In genomic region chr2:224574423-224575084, GRCh38 we compare ENCODE assay signal across 16 cellular contexts. TPM values are rescaled to one million over a fixed set of nuclear protein-coding genes. Genes with fewer than 3 reads are reported as not detected.
DNase-seq lines count a peak whose midpoint lies in the region; ATAC-seq and TF ChIP-seq lines count a peak whose summit lies in the region.
"Had no signal": no experiment of that assay in that cellular context is flagged by ENCODE, and none has a peak within 500 bp of the region (broad histone marks: within the 10 kb centered on the region; RNA-seq: fewer than 3 reads in every experiment).

No MANE protein-coding gene starts in this region.

- no peaks in the 10 kb centered on the region for H3K27me3 Mint-ChIP-seq in stimulated activated naive B cell treated with anti-CD40 and anti-IgM and Interleukin-4, amounts not matched to agents 10 μg/mL and 1 μg/mL and 100 μg/mL, for 72 hours

- H3F3A ChIP-seq in SU-DHL-6 (ENCODE audit: insufficient read depth), result peaks cover 51% of the 10 kb centered on the region

- DNase-seq in mammary epithelial cell (no peak), breast epithelium (ENCODE audit: low spot score in 2 of 2) (no peak), NCI-H2196 treated with DMSO at 0.1 percent for 48 hours (lab: John Stamatoyannopoulos, UW; ENCODE audit: unreplicated experiment) (no peak), dermis blood vessel endothelial cell (no peak), head of caudate nucleus (no peak)
- no peak for DNase-seq in stimulated activated naive B cell treated with anti-CD40 and anti-IgM and Interleukin-4, amounts not matched to agents 10 μg/mL and 1 μg/mL and 100 μg/mL, for 72 hours
- DNase-seq: activated CD4-positive, CD25-positive, alpha-beta regulatory T cell treated with anti-CD3 and anti-CD28 coated beads, Interleukin-2, amount 50 U/mL, for 72 hours; activated gamma-delta T cell treated with Interleukin-2 at 50 U/mL for 16 hours; caudate nucleus; midbrain; NCI-H1694; NCI-H748 treated with DMSO at 0.1 percent for 48 hours; stimulated activated CD4-positive, alpha-beta T cell treated with anti-CD3 and anti-CD28 coated beads, Interleukin-4, amount 100 ng/mL, for 1 hour; stimulated activated naive CD4-positive, alpha-beta T cell treated with Interleukin-2 at 50 U/mL for 16 hours had no signal

- H3K4me3 Mint-ChIP-seq in stimulated activated naive B cell treated with anti-CD40 and anti-IgM and Interleukin-4, amounts not matched to agents 10 μg/mL and 1 μg/mL and 100 μg/mL, for 72 hours, result peak overlapping the region; percentile 23 to 25

- TF ChIP-seq CTCF in mammary epithelial cell (conservative IDR thresholded peaks at IDR 0.05 in 1 of 2, IDR thresholded peaks at IDR 0.05 in 1 of 2; ENCODE audit: extremely low read depth in 1 of 2, insufficient read depth in 1 of 2, low read depth in 1 of 2, low read length in 2 of 2), result no peak
- TF ChIP-seq CTCF in breast epithelium (IDR thresholded peaks at IDR 0.05), result no peak
- TF ChIP-seq CTCF in SU-DHL-6 (IDR thresholded peaks at IDR 0.05; ENCODE audit: insufficient read depth, low read length, poor library complexity, severe bottlenecking), result no peak

- no peak overlapping the region for H3K27ac ChIP-seq in mammary epithelial cell (ENCODE audit: insufficient read depth, low read depth, low read length)
- no peak overlapping the region for H3K27ac ChIP-seq in breast epithelium
- peak overlapping the region; percentile 80 for H3K27ac ChIP-seq in SU-DHL-6 (ENCODE audit: low read depth, low read length)
- H3K27ac ChIP-seq in iPS-18a (ENCODE audit: low read length), result no peak overlapping the region

- H3K4me3 ChIP-seq in mammary epithelial cell (replicated peaks in 1 of 3; ENCODE audit: insufficient read depth in 1 of 3, low read depth in 2 of 3, low read length in 3 of 3), result no peak overlapping the region
- no peak overlapping the region for H3K4me3 ChIP-seq in breast epithelium
- peak overlapping the region; percentile 17 for H3K4me3 ChIP-seq in SU-DHL-6 (ENCODE audit: insufficient read depth, low read length, poor library complexity, severe bottlenecking)
- H3K4me3 ChIP-seq in iPS-18a (ENCODE audit: low read length), result peak overlapping the region; percentile 1

- H2AFZ ChIP-seq in mammary epithelial cell (ENCODE audit: low read depth, low read length) (no peak overlapping the region), SU-DHL-6 (ENCODE audit: low read depth, low read length, severe bottlenecking) (no peak overlapping the region)

- ATAC-seq in stimulated activated naive B cell treated with anti-CD40 and anti-IgM and Interleukin-4, amounts not matched to agents 10 μg/mL and 1 μg/mL and 100 μg/mL, for 72 hours (replicated peaks), result no peak

- H3K27me3 ChIP-seq in mammary epithelial cell (ENCODE audit: insufficient read depth, low read length), result no peaks in the 10 kb centered on the region
- no peaks in the 10 kb centered on the region for H3K27me3 ChIP-seq in breast epithelium
- H3K27me3 ChIP-seq in SU-DHL-6 (ENCODE audit: low read length), result no peaks in the 10 kb centered on the region
- H3K27me3 ChIP-seq in iPS-18a (ENCODE audit: control insufficient read depth, insufficient read depth, low read length), result no peaks in the 10 kb centered on the region

- TF ChIP-seq POLR2A in breast epithelium (IDR thresholded peaks at IDR 0.05), result no peak

- H3K36me3 ChIP-seq in mammary epithelial cell (ENCODE audit: insufficient read depth, low read length), result no peaks in the 10 kb centered on the region
- H3K36me3 ChIP-seq in breast epithelium, result no peaks in the 10 kb centered on the region
- peaks cover 7% of the 10 kb centered on the region for H3K36me3 ChIP-seq in SU-DHL-6 (ENCODE audit: low read length)
- peaks cover under 1% of the 10 kb centered on the region for H3K36me3 ChIP-seq in iPS-18a (ENCODE audit: control insufficient read depth, low read depth, low read length)

- BruUV-seq in mammary epithelial cell (replicated peaks; lab: Mats Ljungman, UMichigan), result no TSS peak

- H4K20me1 ChIP-seq in mammary epithelial cell (ENCODE audit: insufficient read depth, low read length) (peaks cover 11% of the 10 kb centered on the region), SU-DHL-6 (ENCODE audit: low read depth, low read length) (peaks cover 69% of the 10 kb centered on the region)

- H3K79me2 ChIP-seq in mammary epithelial cell (ENCODE audit: insufficient read depth, low read length), result peaks cover 99% of the 10 kb centered on the region
- H3K79me2 ChIP-seq in SU-DHL-6 (ENCODE audit: insufficient read depth, low read length), result peaks cover 100% of the 10 kb centered on the region

- peaks cover 38 to 70% of the 10 kb centered on the region in 2 donors for H3K4me1 Mint-ChIP-seq in stimulated activated naive B cell treated with anti-CD40 and anti-IgM and Interleukin-4, amounts not matched to agents 10 μg/mL and 1 μg/mL and 100 μg/mL, for 72 hours

- H3K9me3 Mint-ChIP-seq in stimulated activated naive B cell treated with anti-CD40 and anti-IgM and Interleukin-4, amounts not matched to agents 10 μg/mL and 1 μg/mL and 100 μg/mL, for 72 hours, result no peaks in the 10 kb centered on the region

- intact Hi-C loops in mammary epithelial cell (cut with micrococcal nuclease) (no loop called here), breast epithelium (cut with DNase I; ENCODE audit: low total_unique reads) (no loop called here), head of caudate nucleus (cut with DNase I) (no loop called here)

- in situ Hi-C loops in mammary epithelial cell (cut with MboI; ENCODE audit: low sequenced_read_pairs in 2 of 2), result no loop called here

- peak overlapping the region; percentile 73 for H3K27ac Mint-ChIP-seq in stimulated activated naive B cell treated with anti-CD40 and anti-IgM and Interleukin-4, amounts not matched to agents 10 μg/mL and 1 μg/mL and 100 μg/mL, for 72 hours

- peak overlapping the region; percentile 13 for H3K9ac ChIP-seq in mammary epithelial cell (ENCODE audit: insufficient read depth, low read length)
- H3K9ac ChIP-seq in SU-DHL-6 (ENCODE audit: low read length), result peak overlapping the region; percentile 25
- H3K9ac ChIP-seq in iPS-18a (ENCODE audit: low read length), result no peak overlapping the region

- dilution Hi-C loops in mammary epithelial cell (cut with HindIII; ENCODE audit: low sequenced_read_pairs), result no loop called here

- CTCF ChIA-PET in mammary epithelial cell (lab: Charles Lee; ENCODE audit: low non-redundant PET), result no interaction called here

- no peaks in the 10 kb centered on the region for H3K9me2 ChIP-seq in SU-DHL-6 (replicated peaks; ENCODE audit: insufficient read depth, low read length)

- H3K9me3 ChIP-seq in mammary epithelial cell (replicated peaks; ENCODE audit: insufficient read depth, low read length) (no peaks in the 10 kb centered on the region), breast epithelium (no peaks in the 10 kb centered on the region), SU-DHL-6 (ENCODE audit: insufficient read depth, low read length) (no peaks in the 10 kb centered on the region), iPS-18a (ENCODE audit: control insufficient read depth, low read depth, low read length) (no peaks in the 10 kb centered on the region)

- peaks cover 3% of the 10 kb centered on the region for H3K4me1 ChIP-seq in mammary epithelial cell (ENCODE audit: insufficient read depth, low read length)
- peaks cover 0 to 11% of the 10 kb centered on the region in 2 donors for H3K4me1 ChIP-seq in breast epithelium
- H3K4me1 ChIP-seq in iPS-18a (ENCODE audit: control insufficient read depth, low read depth, low read length), result peaks cover 63% of the 10 kb centered on the region

- H3K4me2 ChIP-seq in mammary epithelial cell (ENCODE audit: insufficient read depth, low read depth, low read length) (peak overlapping the region; percentile 9), SU-DHL-6 (ENCODE audit: low read depth, low read length, poor library complexity, severe bottlenecking) (peak overlapping the region; percentile 98)

- 40% methylated on average over 3 of the region's 3 CpGs for WGBS in mammary epithelial cell (ENCODE audit: low coverage, missing lambda C conversion rate)

- H3K36me3 Mint-ChIP-seq in stimulated activated naive B cell treated with anti-CD40 and anti-IgM and Interleukin-4, amounts not matched to agents 10 μg/mL and 1 μg/mL and 100 μg/mL, for 72 hours, result peaks cover 6 to 19% of the 10 kb centered on the region in 2 donors

RNA-seq across cellular contexts. Expression of gene CUL3, which starts 10.6 kb away (rescaled TPM):
- total RNA-seq in mammary epithelial cell, result 10 to 100 TPM; 45.0 to 62.9 TPM
- 31.3 TPM for polyA plus RNA-seq in mammary epithelial cell
- 98.3 TPM for polyA minus RNA-seq in mammary epithelial cell
- total RNA-seq in breast epithelium, result 100 to 1,000 TPM in 1 of 3 donors, 10 to 100 TPM in 2; 71.2 to 111 (median 82.3) TPM
- total RNA-seq in dermis blood vessel endothelial cell, result 69.4 and 114 TPM in 2 replicates

Comparison
In these comparisons a context has a peak if more than half of its experiments do, and no peak if none do; other contexts are left out.
1. H3K4me3 ChIP-seq: peak in SU-DHL-6 (single experiment) and iPS-18a (single experiment); none in mammary epithelial cell (0 of 3) and breast epithelium (0 of 3).